ENCODE assay signal across 9 cellular contexts in the genomic region with DNA sequence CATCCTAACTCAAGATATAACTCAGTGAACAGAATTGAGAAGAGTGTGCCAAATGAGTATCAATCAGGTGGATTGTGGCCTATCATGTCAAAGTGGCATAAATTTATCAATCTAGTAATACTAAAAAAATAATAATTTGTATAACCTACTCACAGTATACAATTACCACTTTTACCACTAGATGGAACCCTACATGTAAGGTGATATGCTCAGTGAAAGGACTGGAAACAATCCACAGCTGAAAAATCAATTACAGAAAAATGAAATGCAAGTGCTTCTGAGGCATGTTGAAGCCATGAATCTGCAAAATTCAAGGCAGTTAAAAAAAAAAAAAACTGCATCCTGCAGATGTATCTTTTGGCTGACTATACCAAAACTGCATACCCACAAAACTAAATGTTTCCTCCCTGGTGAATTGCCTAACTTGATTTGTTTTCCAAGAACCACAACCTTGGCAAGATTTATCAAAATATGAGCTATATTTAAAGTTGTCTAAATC. TPM values are rescaled to one million over a fixed set of nuclear protein-coding genes. Genes with fewer than 3 reads are reported as not detected.
DNase-seq lines count a peak whose midpoint lies in the region; ATAC-seq and TF ChIP-seq lines count a peak whose summit lies in the region.
"Had no signal": no experiment of that assay in that cellular context is flagged by ENCODE, and none has a peak within 500 bp of the region (broad histone marks: within the 10 kb centered on the region; RNA-seq: fewer than 3 reads in every experiment).

No MANE protein-coding gene starts in this region.

- CTCF ChIA-PET in HEK293T (lab: Yijun Ruan, JAX): interaction anchor here (0.6 to 2.2 kb wide), 20 partner anchors 8 to 727 kb away, joined by 3 to 18 read pairs (median 4); partner anchors contain the start of gene RRP12

- ATAC-seq in HG02759 (IDR thresholded peaks at IDR 0.05; ENCODE audit: unreplicated experiment): no peak

- peaks cover 34% of the 10 kb centered on the region for H3K4me1 Mint-ChIP-seq in CD14-positive monocyte

- H3K4me1 ChIP-seq in testis: peaks cover 28% of the 10 kb centered on the region

- intact Hi-C loops in CD14-positive monocyte (cut with micrococcal nuclease) (loop anchor here in 1 of 2 donors (5.0 kb wide), 1 partner anchor 54 kb away; the partner anchor contains the start of gene FRAT2), testis (cut with DNase I; ENCODE audit: low total_unique reads) (loop anchor here (10.0 kb wide), 1 partner anchor 76 kb away; no protein-coding TSS in a partner anchor)

- no peak overlapping the region for H3K4me3 Mint-ChIP-seq in CD14-positive monocyte
- H3K4me3 Mint-ChIP-seq: IgD-negative memory B cell had no signal

- TF ChIP-seq POLR2A in testis (IDR thresholded peaks at IDR 0.05): no peak

- H3K27ac ChIP-seq in brain microvascular endothelial cell (peak overlapping the region; percentile 41), testis (peak overlapping the region; percentile 60 to 79)

- H3K27ac Mint-ChIP-seq in CD14-positive monocyte: peak overlapping the region; percentile 68 to 90 (median 75)

- H3K36me3 Mint-ChIP-seq in CD14-positive monocyte: peaks cover 0 to 8% of the 10 kb centered on the region in 2 donors

- peaks cover 0 to 2% (median 0%) of the 10 kb centered on the region in 3 donors for H3K27me3 Mint-ChIP-seq in CD14-positive monocyte (ENCODE audit: low read depth in 3 of 3)
- H3K27me3 Mint-ChIP-seq: IgD-negative memory B cell had no signal

- H3K27me3 ChIP-seq in brain microvascular endothelial cell (replicated peaks) (no peaks in the 10 kb centered on the region), testis (no peaks in the 10 kb centered on the region)

- POLR2A ChIA-PET in HEK293T (lab: Yijun Ruan, JAX): interaction anchor here (0.9 to 2.1 kb wide), 4 partner anchors 12 to 122 kb away, joined by 3 to 17 read pairs (median 7); partner anchors contain the start of genes ARHGAP19, FRAT2 and RRP12

- H3K36me3 ChIP-seq in brain microvascular endothelial cell (replicated peaks) (no peaks in the 10 kb centered on the region), testis (ENCODE audit: low read depth, missing control alignments) (no peaks in the 10 kb centered on the region)

- H3K4me3 ChIP-seq in brain microvascular endothelial cell (ENCODE audit: low read depth, low read length) (no peak overlapping the region), testis (no peak overlapping the region)

- H3K9me3 Mint-ChIP-seq in CD14-positive monocyte: no peaks in the 10 kb centered on the region
- H3K9me3 Mint-ChIP-seq: IgD-negative memory B cell had no signal

- H3K9me3 ChIP-seq in testis: no peaks in the 10 kb centered on the region

- peak; percentile 75 for TF ChIP-seq CTCF in CD14-positive monocyte (IDR thresholded peaks at IDR 0.05)
- TF ChIP-seq CTCF in brain microvascular endothelial cell (IDR thresholded peaks at IDR 0.05; ENCODE audit: low read depth, low read length, missing control alignments): peak; percentile 49
- peak; percentile 50 to 64 (median 52) for TF ChIP-seq CTCF in testis (IDR thresholded peaks at IDR 0.05)

- DNase-seq in CD14-positive monocyte (ENCODE audit: low spot score) (no peak), HEK293T (ENCODE audit: extremely low spot score) (peak; percentile 59), NCI-H69 (lab: John Stamatoyannopoulos, UW) (peak; percentile 63), brain microvascular endothelial cell (peak; percentile 46), kidney glomerular epithelial cell (lab: John Stamatoyannopoulos, UW) (peak; percentile 56), testis (no peak)
- DNase-seq in activated CD8-positive, alpha-beta memory T cell treated with anti-CD3 and anti-CD28 coated beads, Interleukin-2, amount 50 U/mL, for 4 hours: no peak

- in situ Hi-C loops in brain microvascular endothelial cell (cut with HindIII; ENCODE audit: low pct_ligation_motif_present, low sequenced_read_pairs): no loop called here

TF ChIP-seq in HEK293T, 16 proteins besides CTCF, POLR2A, EP300 and RAD21:
- peak; percentile 48; the same call in 1 of the 2 replicates for TF ChIP-seq ZNF384 (IDR thresholded peaks at IDR 0.05)
- TF ChIP-seq SP1 (IDR thresholded peaks at IDR 0.05): no peak

RNA-seq across cellular contexts. Expression of gene ARHGAP19, which starts 13.9 kb away (rescaled TPM):
- 10 to 100 TPM in 1 of 2 donors, 1 to 10 TPM in 1; 8.3 to 10.6 TPM for polyA plus RNA-seq in CD14-positive monocyte
- 10 to 100 TPM; 50.0 to 54.6 TPM for total RNA-seq in testis
- 40.5 TPM for polyA plus RNA-seq in testis (ENCODE audit: insufficient read depth, low read depth, low replicate concordance)

RNA-seq across cellular contexts. Expression of gene FRAT1, which starts 40.5 kb away (rescaled TPM):
- 10 to 100 TPM; 17.0 to 34.4 TPM for polyA plus RNA-seq in CD14-positive monocyte
- 10 to 100 TPM; 22.1 to 29.9 TPM for total RNA-seq in testis
- polyA plus RNA-seq in testis (ENCODE audit: insufficient read depth, low read depth, low replicate concordance): 9.7 TPM

RNA-seq across cellular contexts. Expression of gene FRAT2, which starts 56.0 kb away (rescaled TPM):
- polyA plus RNA-seq in CD14-positive monocyte: 10 to 100 TPM; 29.4 to 62.4 TPM
- 10 to 100 TPM; 35.7 to 37.0 TPM for total RNA-seq in testis
- polyA plus RNA-seq in testis (ENCODE audit: insufficient read depth, low read depth, low replicate concordance): 18.8 TPM

Comparison
In these comparisons a context has a peak if more than half of its experiments do, and no peak if none do; other contexts are left out.
1. DNase-seq: peak in HEK293T (single experiment), NCI-H69 (single experiment), brain microvascular endothelial cell (single experiment) and kidney glomerular epithelial cell (single experiment); none in CD14-positive monocyte (single experiment), testis (single experiment) and activated CD8-positive, alpha-beta memory T cell treated with anti-CD3 and anti-CD28 coated beads, Interleukin-2, amount 50 U/mL, for 4 hours (single experiment).
2. Peak in every context shown above with its lines, with median percentiles within 50 percentile points of each other: CTCF ChIP-seq.